13 cellular contexts compared by ENCODE assay signal in genomic region chr1:47593001-47593568, GRCh38.
DNase-seq lines count a peak whose midpoint lies in the region; ATAC-seq and TF ChIP-seq lines count a peak whose summit lies in the region.
"Had no signal": no experiment of that assay in that cellular context is flagged by ENCODE, and none has a peak within 500 bp of the region (broad histone marks: within the 10 kb centered on the region; RNA-seq: fewer than 3 reads in every experiment).

No MANE protein-coding gene starts in this region.

- WGBS in suprapubic skin, result 11% methylated on average over 32 of the region's 47 CpGs

- TF ChIP-seq POLR2A in suprapubic skin (IDR thresholded peaks at IDR 0.05), result no peak

- H3K9me3 ChIP-seq in cardiac muscle cell (ENCODE audit: low read depth), result no peaks in the 10 kb centered on the region
- H3K9me3 ChIP-seq in ascending aorta, result no peaks in the 10 kb centered on the region
- H3K9me3 ChIP-seq in iPS-20b (ENCODE audit: insufficient read depth, low read depth, low read length), result no peaks in the 10 kb centered on the region
- no peaks in the 10 kb centered on the region for H3K9me3 ChIP-seq in suprapubic skin

- intact Hi-C loops in Right ventricle myocardium superior (cut with DNase I), result no loop called here
- intact Hi-C loops in ascending aorta (cut with DNase I), result no loop called here

- no peaks in the 10 kb centered on the region for H3K36me3 ChIP-seq in cardiac muscle cell
- no peaks in the 10 kb centered on the region for H3K36me3 ChIP-seq in ascending aorta
- H3K36me3 ChIP-seq in iPS-20b (ENCODE audit: insufficient read depth, low read depth, low read length), result no peaks in the 10 kb centered on the region
- no peaks in the 10 kb centered on the region for H3K36me3 ChIP-seq in suprapubic skin

- H3K27me3 ChIP-seq in cardiac muscle cell (peaks cover 26% of the 10 kb centered on the region), ascending aorta (no peaks in the 10 kb centered on the region), iPS-20b (ENCODE audit: insufficient read depth, low read length) (peaks cover 66% of the 10 kb centered on the region), suprapubic skin (peaks cover 47% of the 10 kb centered on the region)

- H3K27ac ChIP-seq in cardiac muscle cell (no peak overlapping the region), ascending aorta (no peak overlapping the region), iPS-20b (ENCODE audit: low read length) (no peak overlapping the region), suprapubic skin (no peak overlapping the region)
- H3K27ac ChIP-seq: GM23248 had no signal

- TF ChIP-seq EP300 in suprapubic skin (IDR thresholded peaks at IDR 0.05), result no peak

- no peak overlapping the region; the same call in 1 of the 2 replicates for H3K9ac ChIP-seq in iPS-20b (ENCODE audit: low read depth, low read length)
- H3K9ac ChIP-seq: GM23248 had no signal

- TF ChIP-seq CTCF in cardiac muscle cell (IDR thresholded peaks at IDR 0.05; ENCODE audit: low read depth, low read length), result no peak
- TF ChIP-seq CTCF in ascending aorta (IDR thresholded peaks at IDR 0.05), result no peak
- TF ChIP-seq CTCF in suprapubic skin (IDR thresholded peaks at IDR 0.05), result no peak

- DNase-seq in cardiac muscle cell (ENCODE audit: low read depth in 1 of 2, low spot score in 1 of 2), result peak in 1 of 2 donors; percentile 47
- no peak for DNase-seq in Right ventricle myocardium superior
- peak in 1 of 2 donors; percentile 57 for DNase-seq in ascending aorta (ENCODE audit: low spot score in 2 of 2)
- peak in 1 of 2 donors; percentile 69 for DNase-seq in suprapubic skin (ENCODE audit: low spot score in 2 of 2)
- DNase-seq in COLO829 (ENCODE audit: low spot score), result no peak
- DNase-seq: activated T-cell treated with anti-CD3 and anti-CD28 coated beads, Interleukin-2, amount 50 U/mL, for 4 hours; AML-193; GDM1; GM23248; stimulated activated CD4-positive, alpha-beta T cell treated with anti-CD3 and anti-CD28 coated beads, Interleukin-12 subunit alpha, Interleukin-12 subunit beta, amount 100 ng/mL, for 4 hours had no signal

- no peak for ATAC-seq in Right ventricle myocardium superior (ENCODE audit: poor library complexity)
- no peak for ATAC-seq in GM18868 (IDR thresholded peaks at IDR 0.05; ENCODE audit: unreplicated experiment)
- ATAC-seq in GM18861 (IDR thresholded peaks at IDR 0.05; ENCODE audit: unreplicated experiment), result no peak

- H3K4me3 ChIP-seq in cardiac muscle cell, result peak overlapping the region; percentile 4
- peak overlapping the region; percentile 35 to 55 for H3K4me3 ChIP-seq in ascending aorta
- H3K4me3 ChIP-seq in iPS-20b (ENCODE audit: low read length), result peak overlapping the region; percentile 62; the same call in 1 of the 2 replicates
- peak overlapping the region; percentile 23 for H3K4me3 ChIP-seq in suprapubic skin
- H3K4me3 ChIP-seq: GM23248 had no signal

- H3K4me1 ChIP-seq in cardiac muscle cell (ENCODE audit: low read depth) (peaks cover 7% of the 10 kb centered on the region), ascending aorta (peaks cover 0 to 11% of the 10 kb centered on the region in 2 donors), iPS-20b (ENCODE audit: insufficient read depth, low read length) (no peaks in the 10 kb centered on the region), suprapubic skin (peaks cover 8% of the 10 kb centered on the region)

Comparison
In these comparisons a context has a peak if more than half of its experiments do, and no peak if none do; other contexts are left out.
1. H3K4me3 ChIP-seq: peak in every context shown above with its lines; median percentile 62 in iPS-20b; 45 in ascending aorta; 23 in suprapubic skin; 4 in cardiac muscle cell.